9 cellular contexts compared by ENCODE assay signal in genomic region chr6:154057098-154057497, GRCh38. TPM values are rescaled to one million over a fixed set of nuclear protein-coding genes. Genes with fewer than 3 reads are reported as not detected.
"Had no signal": no experiment of that assay in that cellular context is flagged by ENCODE, and none has a peak within 500 bp of the region (broad histone marks: within the 10 kb centered on the region; RNA-seq: fewer than 3 reads in every experiment).

No MANE protein-coding gene starts in this region.

- H3K4me3 ChIP-seq: K562 had no signal

- FAIRE-seq: HepG2, HTR-8/SVneo, K562 had no signal

- ATAC-seq: HepG2, K562 had no signal

- DNase-seq: IMR-90, KBM-7 had no signal

- H3K27ac ChIP-seq: HL-60 had no signal

RNA-seq across cellular contexts. Expression of gene OPRM1, which starts 18.1 kb away (rescaled TPM):
- total RNA-seq: HepG2, HT-29, HT1080, IMR-90, K562 had no signal
- polyA plus RNA-seq: HepG2, IgD-negative memory B cell, IMR-90, K562 had no signal
